Comparison of ENCODE assay signal across 1 cellular context in the genomic region with DNA sequence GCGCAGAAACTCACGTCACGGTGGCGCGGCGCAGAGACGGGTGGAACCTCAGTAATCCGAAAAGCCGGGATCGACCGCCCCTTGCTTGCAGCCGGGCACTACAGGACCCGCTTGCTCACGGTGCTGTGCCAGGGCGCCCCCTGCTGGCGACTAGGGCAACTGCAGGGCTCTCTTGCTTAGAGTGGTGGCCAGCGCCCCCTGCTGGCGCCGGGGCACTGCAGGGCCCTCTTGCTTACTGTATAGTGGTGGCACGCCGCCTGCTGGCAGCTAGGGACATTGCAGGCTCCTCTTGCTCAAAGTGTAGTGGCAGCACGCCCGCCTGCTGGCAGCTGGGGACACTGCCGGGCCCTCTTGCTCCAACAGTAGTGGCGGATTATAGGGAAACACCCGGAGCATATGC.
TF ChIP-seq lines count a peak whose summit lies in the region.

No MANE protein-coding gene starts in this region.

TF ChIP-seq in HEK293, 187 proteins besides CTCF, POLR2A, EP300 and RAD21:
- TF ChIP-seq ZSCAN30 (tag by site-specific recombination; IDR thresholded peaks at IDR 0.05) (0 out of 2 replicates have a peak, but pooled peaks have one; percentile 23), ZNF785 (tag by site-specific recombination; IDR thresholded peaks at IDR 0.05) (peak; percentile 99), ZNF654 (tag by site-specific recombination; IDR thresholded peaks at IDR 0.05; ENCODE audit: low read depth) (peak; percentile 14; the same call in 1 of the 2 replicates)
- TF ChIP-seq, protein P1, sequence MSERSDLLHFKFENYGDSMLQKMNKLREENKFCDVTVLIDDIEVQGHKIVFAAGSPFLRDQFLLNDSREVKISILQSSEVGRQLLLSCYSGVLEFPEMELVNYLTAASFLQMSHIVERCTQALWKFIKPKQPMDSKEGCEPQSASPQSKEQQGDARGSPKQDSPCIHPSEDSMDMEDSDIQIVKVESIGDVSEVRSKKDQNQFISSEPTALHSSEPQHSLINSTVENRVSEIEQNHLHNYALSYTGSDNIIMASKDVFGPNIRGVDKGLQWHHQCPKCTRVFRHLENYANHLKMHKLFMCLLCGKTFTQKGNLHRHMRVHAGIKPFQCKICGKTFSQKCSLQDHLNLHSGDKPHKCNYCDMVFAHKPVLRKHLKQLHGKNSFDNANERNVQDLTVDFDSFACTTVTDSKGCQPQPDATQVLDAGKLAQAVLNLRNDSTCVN (tag by site-specific recombination; optimal IDR thresholded peaks at IDR 0.05), result peak; percentile 16
